ENCODE assay signal across 8 cellular contexts in the genomic region with DNA sequence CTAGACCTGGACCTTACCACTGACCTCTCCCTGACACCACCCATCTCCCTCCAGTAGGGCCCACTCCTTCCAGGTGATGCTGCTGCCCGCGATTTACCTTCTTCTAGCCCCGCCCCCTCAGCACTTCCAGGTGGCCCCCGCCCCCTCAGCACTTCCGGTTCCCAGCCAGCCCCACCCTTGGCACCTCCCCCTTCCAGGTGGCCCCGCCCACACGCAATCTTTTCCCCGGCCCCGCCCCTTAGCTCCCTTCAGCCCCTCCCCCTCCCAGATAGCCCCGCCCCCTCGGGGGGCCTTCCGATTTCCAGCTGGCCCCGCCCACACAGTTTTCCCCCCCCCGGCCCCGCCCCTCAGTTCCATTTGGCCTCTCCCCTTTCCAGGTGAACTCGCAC. TPM values are rescaled to one million over a fixed set of nuclear protein-coding genes. Genes with fewer than 3 reads are reported as not detected.
DNase-seq lines count a peak whose midpoint lies in the region; ATAC-seq and TF ChIP-seq lines count a peak whose summit lies in the region.

No MANE protein-coding gene starts in this region.

- H3K36me3 Mint-ChIP-seq in activated CD4-positive, alpha-beta T cell treated with anti-CD3 and anti-CD28 coated beads, Interleukin-2, amount 10 ng/mL, durations not matched to agents 7 days and 5 days (ENCODE audit: low read depth), result peaks cover 32% of the 10 kb centered on the region

- H3K27me3 ChIP-seq in colonic mucosa, result no peaks in the 10 kb centered on the region
- no peaks in the 10 kb centered on the region for H3K27me3 ChIP-seq in right lobe of liver

- H3K36me3 ChIP-seq in colonic mucosa (no peaks in the 10 kb centered on the region), right lobe of liver (no peaks in the 10 kb centered on the region)

- no peak for TF ChIP-seq POLR2A in right lobe of liver (IDR thresholded peaks at IDR 0.05)

- H3K4me3 Mint-ChIP-seq in activated CD4-positive, alpha-beta T cell treated with anti-CD3 and anti-CD28 coated beads, Interleukin-2, amount 10 ng/mL, durations not matched to agents 7 days and 5 days, result peak overlapping the region; percentile 86

- peak overlapping the region; percentile 65 to 90 for H3K9ac ChIP-seq in colonic mucosa (ENCODE audit: low read depth in 2 of 2, low read length in 2 of 2)

- H3K4me1 ChIP-seq in colonic mucosa (peaks cover 4% of the 10 kb centered on the region), right lobe of liver (peaks cover 0 to 5% (median 0%) of the 10 kb centered on the region in 4 donors)

- CTCF ChIA-PET in activated CD4-positive, alpha-beta T cell treated with anti-CD3 and anti-CD28 coated beads, Interleukin-2, amount 10 ng/mL, durations not matched to agents 7 days and 5 days (lab: Charles Lee), result interaction anchor here (0.6 to 1.4 kb wide), 3 partner anchors 10 to 145 kb away, joined by 3 read pairs; no protein-coding TSS in a partner anchor

- POLR2A ChIA-PET in activated CD4-positive, alpha-beta T cell treated with anti-CD3 and anti-CD28 coated beads, Interleukin-2, amount 10 ng/mL, durations not matched to agents 7 days and 5 days (lab: Charles Lee), result interaction anchor here (1.9 kb wide), 1 partner anchor 34 kb away, joined by 6 read pairs; no protein-coding TSS in a partner anchor

- H3K4me1 Mint-ChIP-seq in activated CD4-positive, alpha-beta T cell treated with anti-CD3 and anti-CD28 coated beads, Interleukin-2, amount 10 ng/mL, durations not matched to agents 7 days and 5 days, result peaks cover 44% of the 10 kb centered on the region

- H3K27me3 Mint-ChIP-seq in activated CD4-positive, alpha-beta T cell treated with anti-CD3 and anti-CD28 coated beads, Interleukin-2, amount 10 ng/mL, durations not matched to agents 7 days and 5 days, result no peaks in the 10 kb centered on the region

- in situ Hi-C loops in G401 (cut with HindIII; ENCODE audit: low sequenced_read_pairs), result no loop called here

- H3K9me3 ChIP-seq in colonic mucosa, result no peaks in the 10 kb centered on the region
- no peaks in the 10 kb centered on the region for H3K9me3 ChIP-seq in right lobe of liver

- DNase-seq in G401 (ENCODE audit: low spot score) (peak; percentile 43), NCI-H345 (lab: John Stamatoyannopoulos, UW) (peak; percentile 79), colonic mucosa (peak; percentile 93), right lobe of liver (peak; percentile 86 to 89 (median 86))
- peak; percentile 92 for DNase-seq in activated CD4-positive, alpha-beta T cell treated with anti-CD3 and anti-CD28 coated beads, Interleukin-2, amount 10 ng/mL, durations not matched to agents 7 days and 5 days
- DNase-seq in stimulated activated CD4-positive, alpha-beta T cell treated with anti-CD3 and anti-CD28 coated beads, Interleukin-4, amount 100 ng/mL, for 48 hours (ENCODE audit: low read depth in 2 of 2), result peak; percentile 87 to 98

- WGBS in right lobe of liver (ENCODE audit: insufficient coverage, low coverage, low lambda C conversion rate, missing lambda C conversion rate), result 1% methylated on average over 16 of the region's 16 CpGs

- H3K4me3 ChIP-seq in colonic mucosa, result peak overlapping the region; percentile 84
- peak overlapping the region; percentile 78 to 85 (median 80) for H3K4me3 ChIP-seq in right lobe of liver

- intact Hi-C loops in colonic mucosa (cut with DNase I), result no loop called here
- intact Hi-C loops in right lobe of liver (cut with DNase I), result no loop called here

- ATAC-seq in HG03108 (IDR thresholded peaks at IDR 0.05; ENCODE audit: unreplicated experiment) (peak; percentile 10), right lobe of liver (peak; percentile 69 to 82 (median 73)), GM19467 (IDR thresholded peaks at IDR 0.05; ENCODE audit: unreplicated experiment) (no peak)

- H3K9me3 Mint-ChIP-seq in activated CD4-positive, alpha-beta T cell treated with anti-CD3 and anti-CD28 coated beads, Interleukin-2, amount 10 ng/mL, durations not matched to agents 7 days and 5 days, result no peaks in the 10 kb centered on the region

- H3K27ac ChIP-seq in colonic mucosa (peak overlapping the region; percentile 94), right lobe of liver (peak overlapping the region in 1 of 3 donors; percentile 94)

- no peak for TF ChIP-seq CTCF in colonic mucosa (IDR thresholded peaks at IDR 0.05)
- TF ChIP-seq CTCF in right lobe of liver (IDR thresholded peaks at IDR 0.05), result no peak

- peak overlapping the region; percentile 95 for H3K27ac Mint-ChIP-seq in activated CD4-positive, alpha-beta T cell treated with anti-CD3 and anti-CD28 coated beads, Interleukin-2, amount 10 ng/mL, durations not matched to agents 7 days and 5 days

RNA-seq across cellular contexts. Expression of a gene that starts 0.6 kb away (rescaled TPM):
- 62.8 and 119 TPM in 2 replicates for total RNA-seq in G401 (2014; rRNA removed; shearing (Covaris generic))
- 100 to 1,000 TPM; 200 to 206 TPM for total RNA-seq in activated CD4-positive, alpha-beta T cell treated with anti-CD3 and anti-CD28 coated beads, Interleukin-2, amount 10 ng/mL, durations not matched to agents 7 days and 5 days
- total RNA-seq in colonic mucosa, result 10 to 100 TPM; 26.4 to 75.6 TPM
- 10 to 100 TPM in 2 of 6 experiments, 1 to 10 TPM in 4; 5.2 to 16.6 (median 7.7) TPM for total RNA-seq in right lobe of liver

RNA-seq across cellular contexts. Expression of a gene that starts 0.9 kb away (rescaled TPM):
- total RNA-seq in G401 (2014; rRNA removed; shearing (Covaris generic)), result 3.1 and 3.6 TPM in 2 replicates
- total RNA-seq in activated CD4-positive, alpha-beta T cell treated with anti-CD3 and anti-CD28 coated beads, Interleukin-2, amount 10 ng/mL, durations not matched to agents 7 days and 5 days, result 1 to 10 TPM; 6.9 to 9.3 TPM
- total RNA-seq in colonic mucosa (1 to 10 TPM; 6.2 to 9.7 TPM), right lobe of liver (1 to 10 TPM; 1.5 to 2.5 (median 2.0) TPM)

RNA-seq across cellular contexts. Expression of a gene that starts 59.0 kb away (rescaled TPM):
- 0.92 and 2.3 TPM in 2 replicates for total RNA-seq in G401 (2014; rRNA removed; shearing (Covaris generic))
- 1 to 10 TPM; 4.3 to 5.3 TPM for total RNA-seq in activated CD4-positive, alpha-beta T cell treated with anti-CD3 and anti-CD28 coated beads, Interleukin-2, amount 10 ng/mL, durations not matched to agents 7 days and 5 days
- 1 to 10 TPM; 1.7 to 6.8 TPM for total RNA-seq in colonic mucosa
- 10 to 100 TPM in 3 of 6 experiments, 1 to 10 TPM in 3; 3.8 to 29.7 (median 9.8) TPM for total RNA-seq in right lobe of liver

Comparison
In these comparisons a context has a peak if more than half of its experiments do, and no peak if none do; other contexts are left out.
1. DNase-seq: peak in every context shown above with its lines; median percentile 93 in colonic mucosa; 92 in stimulated activated CD4-positive, alpha-beta T cell treated with anti-CD3 and anti-CD28 coated beads, Interleukin-4, amount 100 ng/mL, for 48 hours; 92 in activated CD4-positive, alpha-beta T cell treated with anti-CD3 and anti-CD28 coated beads, Interleukin-2, amount 10 ng/mL, durations not matched to agents 7 days and 5 days; 86 in right lobe of liver; 79 in NCI-H345; 43 in G401.